ENCODE assay signal across 1 cellular context in the genomic region with DNA sequence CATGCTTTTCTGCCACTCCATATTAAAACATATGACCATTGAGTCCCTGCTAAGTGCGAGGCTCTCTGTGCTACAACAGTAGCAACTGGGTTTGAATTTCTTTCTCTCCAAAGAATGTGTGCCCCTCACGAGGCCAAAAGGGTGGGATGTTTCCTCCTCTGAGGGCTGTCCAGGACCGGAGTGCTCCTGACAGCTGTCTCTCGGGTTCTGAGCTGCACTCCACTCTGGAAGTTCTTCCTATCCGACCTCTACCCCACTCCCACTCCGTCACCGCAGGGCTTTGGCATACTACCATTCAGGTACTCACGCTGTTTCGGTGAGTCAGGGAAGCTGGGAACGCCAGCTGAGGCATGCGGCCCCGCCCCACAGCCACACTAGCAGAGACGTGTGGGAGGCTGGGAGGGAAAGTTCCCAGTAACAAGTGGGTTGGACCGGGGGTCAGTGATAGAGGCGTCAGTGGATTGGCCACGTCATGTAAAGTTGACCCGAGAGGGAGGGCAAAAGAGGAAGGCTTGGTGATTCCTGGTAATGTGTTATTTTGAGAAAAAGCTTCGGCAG.
TF ChIP-seq lines count a peak whose summit lies in the region.

No MANE protein-coding gene starts in this region.

TF ChIP-seq in K562, 482 proteins besides CTCF, POLR2A, EP300 and RAD21 (continued from another document and continues in another):
- TF ChIP-seq, protein P1, sequence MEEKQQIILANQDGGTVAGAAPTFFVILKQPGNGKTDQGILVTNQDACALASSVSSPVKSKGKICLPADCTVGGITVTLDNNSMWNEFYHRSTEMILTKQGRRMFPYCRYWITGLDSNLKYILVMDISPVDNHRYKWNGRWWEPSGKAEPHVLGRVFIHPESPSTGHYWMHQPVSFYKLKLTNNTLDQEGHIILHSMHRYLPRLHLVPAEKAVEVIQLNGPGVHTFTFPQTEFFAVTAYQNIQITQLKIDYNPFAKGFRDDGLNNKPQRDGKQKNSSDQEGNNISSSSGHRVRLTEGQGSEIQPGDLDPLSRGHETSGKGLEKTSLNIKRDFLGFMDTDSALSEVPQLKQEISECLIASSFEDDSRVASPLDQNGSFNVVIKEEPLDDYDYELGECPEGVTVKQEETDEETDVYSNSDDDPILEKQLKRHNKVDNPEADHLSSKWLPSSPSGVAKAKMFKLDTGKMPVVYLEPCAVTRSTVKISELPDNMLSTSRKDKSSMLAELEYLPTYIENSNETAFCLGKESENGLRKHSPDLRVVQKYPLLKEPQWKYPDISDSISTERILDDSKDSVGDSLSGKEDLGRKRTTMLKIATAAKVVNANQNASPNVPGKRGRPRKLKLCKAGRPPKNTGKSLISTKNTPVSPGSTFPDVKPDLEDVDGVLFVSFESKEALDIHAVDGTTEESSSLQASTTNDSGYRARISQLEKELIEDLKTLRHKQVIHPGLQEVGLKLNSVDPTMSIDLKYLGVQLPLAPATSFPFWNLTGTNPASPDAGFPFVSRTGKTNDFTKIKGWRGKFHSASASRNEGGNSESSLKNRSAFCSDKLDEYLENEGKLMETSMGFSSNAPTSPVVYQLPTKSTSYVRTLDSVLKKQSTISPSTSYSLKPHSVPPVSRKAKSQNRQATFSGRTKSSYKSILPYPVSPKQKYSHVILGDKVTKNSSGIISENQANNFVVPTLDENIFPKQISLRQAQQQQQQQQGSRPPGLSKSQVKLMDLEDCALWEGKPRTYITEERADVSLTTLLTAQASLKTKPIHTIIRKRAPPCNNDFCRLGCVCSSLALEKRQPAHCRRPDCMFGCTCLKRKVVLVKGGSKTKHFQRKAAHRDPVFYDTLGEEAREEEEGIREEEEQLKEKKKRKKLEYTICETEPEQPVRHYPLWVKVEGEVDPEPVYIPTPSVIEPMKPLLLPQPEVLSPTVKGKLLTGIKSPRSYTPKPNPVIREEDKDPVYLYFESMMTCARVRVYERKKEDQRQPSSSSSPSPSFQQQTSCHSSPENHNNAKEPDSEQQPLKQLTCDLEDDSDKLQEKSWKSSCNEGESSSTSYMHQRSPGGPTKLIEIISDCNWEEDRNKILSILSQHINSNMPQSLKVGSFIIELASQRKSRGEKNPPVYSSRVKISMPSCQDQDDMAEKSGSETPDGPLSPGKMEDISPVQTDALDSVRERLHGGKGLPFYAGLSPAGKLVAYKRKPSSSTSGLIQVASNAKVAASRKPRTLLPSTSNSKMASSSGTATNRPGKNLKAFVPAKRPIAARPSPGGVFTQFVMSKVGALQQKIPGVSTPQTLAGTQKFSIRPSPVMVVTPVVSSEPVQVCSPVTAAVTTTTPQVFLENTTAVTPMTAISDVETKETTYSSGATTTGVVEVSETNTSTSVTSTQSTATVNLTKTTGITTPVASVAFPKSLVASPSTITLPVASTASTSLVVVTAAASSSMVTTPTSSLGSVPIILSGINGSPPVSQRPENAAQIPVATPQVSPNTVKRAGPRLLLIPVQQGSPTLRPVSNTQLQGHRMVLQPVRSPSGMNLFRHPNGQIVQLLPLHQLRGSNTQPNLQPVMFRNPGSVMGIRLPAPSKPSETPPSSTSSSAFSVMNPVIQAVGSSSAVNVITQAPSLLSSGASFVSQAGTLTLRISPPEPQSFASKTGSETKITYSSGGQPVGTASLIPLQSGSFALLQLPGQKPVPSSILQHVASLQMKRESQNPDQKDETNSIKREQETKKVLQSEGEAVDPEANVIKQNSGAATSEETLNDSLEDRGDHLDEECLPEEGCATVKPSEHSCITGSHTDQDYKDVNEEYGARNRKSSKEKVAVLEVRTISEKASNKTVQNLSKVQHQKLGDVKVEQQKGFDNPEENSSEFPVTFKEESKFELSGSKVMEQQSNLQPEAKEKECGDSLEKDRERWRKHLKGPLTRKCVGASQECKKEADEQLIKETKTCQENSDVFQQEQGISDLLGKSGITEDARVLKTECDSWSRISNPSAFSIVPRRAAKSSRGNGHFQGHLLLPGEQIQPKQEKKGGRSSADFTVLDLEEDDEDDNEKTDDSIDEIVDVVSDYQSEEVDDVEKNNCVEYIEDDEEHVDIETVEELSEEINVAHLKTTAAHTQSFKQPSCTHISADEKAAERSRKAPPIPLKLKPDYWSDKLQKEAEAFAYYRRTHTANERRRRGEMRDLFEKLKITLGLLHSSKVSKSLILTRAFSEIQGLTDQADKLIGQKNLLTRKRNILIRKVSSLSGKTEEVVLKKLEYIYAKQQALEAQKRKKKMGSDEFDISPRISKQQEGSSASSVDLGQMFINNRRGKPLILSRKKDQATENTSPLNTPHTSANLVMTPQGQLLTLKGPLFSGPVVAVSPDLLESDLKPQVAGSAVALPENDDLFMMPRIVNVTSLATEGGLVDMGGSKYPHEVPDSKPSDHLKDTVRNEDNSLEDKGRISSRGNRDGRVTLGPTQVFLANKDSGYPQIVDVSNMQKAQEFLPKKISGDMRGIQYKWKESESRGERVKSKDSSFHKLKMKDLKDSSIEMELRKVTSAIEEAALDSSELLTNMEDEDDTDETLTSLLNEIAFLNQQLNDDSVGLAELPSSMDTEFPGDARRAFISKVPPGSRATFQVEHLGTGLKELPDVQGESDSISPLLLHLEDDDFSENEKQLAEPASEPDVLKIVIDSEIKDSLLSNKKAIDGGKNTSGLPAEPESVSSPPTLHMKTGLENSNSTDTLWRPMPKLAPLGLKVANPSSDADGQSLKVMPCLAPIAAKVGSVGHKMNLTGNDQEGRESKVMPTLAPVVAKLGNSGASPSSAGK (IDR thresholded peaks at IDR 0.05): peak; percentile 57
- TF ChIP-seq ATF7 (IDR thresholded peaks at IDR 0.05) (no peak; the same call in 1 of the 2 replicates), KAT8 (IDR thresholded peaks at IDR 0.05; ENCODE audit: low read depth) (no peak), BRD9 (IDR thresholded peaks at IDR 0.05; ENCODE audit: low read depth, partially characterized antibody) (no peak), ASH1L (IDR thresholded peaks at IDR 0.05; ENCODE audit: borderline replicate concordance, low read depth, partially characterized antibody) (no peak), SRSF3 (IDR thresholded peaks at IDR 0.05; ENCODE audit: insufficient read depth, low read length) (no peak), RFX1 (IDR thresholded peaks at IDR 0.05) (no peak), TFAM (CRISPR knock-in tag; conservative IDR thresholded peaks at IDR 0.05) (no peak), SRF (CRISPR knock-in tag; IDR thresholded peaks at IDR 0.05) (no peak), TBL1XR1 (IDR thresholded peaks at IDR 0.05; ENCODE audit: low read length in 2 of 2) (peak in 1 of 2 experiments; percentile 28; a peak in 1 of 4 replicates), WHSC1 (IDR thresholded peaks at IDR 0.05; ENCODE audit: low read length) (no peak), HSF4 (CRISPR knock-in tag; IDR thresholded peaks at IDR 0.05; ENCODE audit: borderline replicate concordance) (no peak), PHB (CRISPR knock-in tag; IDR thresholded peaks at IDR 0.05) (no peak), NFRKB (IDR thresholded peaks at IDR 0.05; ENCODE audit: low read depth) (no peak), ZNF280B (CRISPR knock-in tag; IDR thresholded peaks at IDR 0.05) (no peak), MEF2D (tag; conservative IDR thresholded peaks at IDR 0.05; ENCODE audit: low read depth) (no peak), SMARCA4 (IDR thresholded peaks at IDR 0.05) (peak; percentile 62; the same call in 1 of the 2 replicates), MTA1 (IDR thresholded peaks at IDR 0.05; ENCODE audit: borderline replicate concordance) (peak; percentile 87), HLTF (IDR thresholded peaks at IDR 0.05) (no peak), PPARD (CRISPR knock-in tag; IDR thresholded peaks at IDR 0.05) (no peak), TAF1 (IDR thresholded peaks at IDR 0.05; ENCODE audit: control insufficient read depth, extremely low read depth, insufficient read depth, low read length, severe bottlenecking) (no peak), HDAC1 (IDR thresholded peaks at IDR 0.05) (peak in 1 of 2 experiments; percentile 87; a peak in 2 of 4 replicates), BDP1 (IDR thresholded peaks at IDR 0.05; ENCODE audit: insufficient read depth, insufficient read length) (no peak), RHOXF2B (CRISPR knock-in tag; conservative IDR thresholded peaks at IDR 0.05) (no peak), ZBTB11 (CRISPR knock-in tag; IDR thresholded peaks at IDR 0.05) (no peak), LEF1 (IDR thresholded peaks at IDR 0.05) (no peak), ZBTB8A (IDR thresholded peaks at IDR 0.05; ENCODE audit: partially characterized antibody) (no peak), SMARCA5 (IDR thresholded peaks at IDR 0.05) (no peak), NR2F6 (CRISPR knock-in tag; IDR thresholded peaks at IDR 0.05) (no peak), CBX5 (IDR thresholded peaks at IDR 0.05; ENCODE audit: borderline replicate concordance, low read depth) (no peak), EGR1 (conservative IDR thresholded peaks at IDR 0.05) (peak; percentile 76), ZNF444 (CRISPR knock-in tag; IDR thresholded peaks at IDR 0.05) (no peak), ELF2 (CRISPR knock-in tag; IDR thresholded peaks at IDR 0.05) (no peak), TBP (optimal IDR thresholded peaks at IDR 0.05; ENCODE audit: low read depth, low read length) (peak; percentile 18)
- TF ChIP-seq, protein P2, sequence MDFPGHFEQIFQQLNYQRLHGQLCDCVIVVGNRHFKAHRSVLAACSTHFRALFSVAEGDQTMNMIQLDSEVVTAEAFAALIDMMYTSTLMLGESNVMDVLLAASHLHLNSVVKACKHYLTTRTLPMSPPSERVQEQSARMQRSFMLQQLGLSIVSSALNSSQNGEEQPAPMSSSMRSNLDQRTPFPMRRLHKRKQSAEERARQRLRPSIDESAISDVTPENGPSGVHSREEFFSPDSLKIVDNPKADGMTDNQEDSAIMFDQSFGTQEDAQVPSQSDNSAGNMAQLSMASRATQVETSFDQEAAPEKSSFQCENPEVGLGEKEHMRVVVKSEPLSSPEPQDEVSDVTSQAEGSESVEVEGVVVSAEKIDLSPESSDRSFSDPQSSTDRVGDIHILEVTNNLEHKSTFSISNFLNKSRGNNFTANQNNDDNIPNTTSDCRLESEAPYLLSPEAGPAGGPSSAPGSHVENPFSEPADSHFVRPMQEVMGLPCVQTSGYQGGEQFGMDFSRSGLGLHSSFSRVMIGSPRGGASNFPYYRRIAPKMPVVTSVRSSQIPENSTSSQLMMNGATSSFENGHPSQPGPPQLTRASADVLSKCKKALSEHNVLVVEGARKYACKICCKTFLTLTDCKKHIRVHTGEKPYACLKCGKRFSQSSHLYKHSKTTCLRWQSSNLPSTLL (IDR thresholded peaks at IDR 0.05): no peak
- TF ChIP-seq, protein P3, sequence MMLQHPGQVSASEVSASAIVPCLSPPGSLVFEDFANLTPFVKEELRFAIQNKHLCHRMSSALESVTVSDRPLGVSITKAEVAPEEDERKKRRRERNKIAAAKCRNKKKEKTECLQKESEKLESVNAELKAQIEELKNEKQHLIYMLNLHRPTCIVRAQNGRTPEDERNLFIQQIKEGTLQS (IDR thresholded peaks at IDR 0.05): peak; percentile 55; the same call in 1 of the 2 replicates
- TF ChIP-seq, protein P3 (CRISPR knock-in tag; conservative IDR thresholded peaks at IDR 0.05): 0 out of 2 replicates have a peak, but pooled peaks have one; percentile 35
- TF ChIP-seq, protein P4, sequence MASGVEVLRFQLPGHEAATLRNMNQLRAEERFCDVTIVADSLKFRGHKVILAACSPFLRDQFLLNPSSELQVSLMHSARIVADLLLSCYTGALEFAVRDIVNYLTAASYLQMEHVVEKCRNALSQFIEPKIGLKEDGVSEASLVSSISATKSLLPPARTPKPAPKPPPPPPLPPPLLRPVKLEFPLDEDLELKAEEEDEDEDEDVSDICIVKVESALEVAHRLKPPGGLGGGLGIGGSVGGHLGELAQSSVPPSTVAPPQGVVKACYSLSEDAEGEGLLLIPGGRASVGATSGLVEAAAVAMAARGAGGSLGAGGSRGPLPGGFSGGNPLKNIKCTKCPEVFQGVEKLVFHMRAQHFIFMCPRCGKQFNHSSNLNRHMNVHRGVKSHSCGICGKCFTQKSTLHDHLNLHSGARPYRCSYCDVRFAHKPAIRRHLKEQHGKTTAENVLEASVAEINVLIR (CRISPR knock-in tag; IDR thresholded peaks at IDR 0.05): no peak; the same call in 1 of the 2 replicates
- TF ChIP-seq, protein P5, sequence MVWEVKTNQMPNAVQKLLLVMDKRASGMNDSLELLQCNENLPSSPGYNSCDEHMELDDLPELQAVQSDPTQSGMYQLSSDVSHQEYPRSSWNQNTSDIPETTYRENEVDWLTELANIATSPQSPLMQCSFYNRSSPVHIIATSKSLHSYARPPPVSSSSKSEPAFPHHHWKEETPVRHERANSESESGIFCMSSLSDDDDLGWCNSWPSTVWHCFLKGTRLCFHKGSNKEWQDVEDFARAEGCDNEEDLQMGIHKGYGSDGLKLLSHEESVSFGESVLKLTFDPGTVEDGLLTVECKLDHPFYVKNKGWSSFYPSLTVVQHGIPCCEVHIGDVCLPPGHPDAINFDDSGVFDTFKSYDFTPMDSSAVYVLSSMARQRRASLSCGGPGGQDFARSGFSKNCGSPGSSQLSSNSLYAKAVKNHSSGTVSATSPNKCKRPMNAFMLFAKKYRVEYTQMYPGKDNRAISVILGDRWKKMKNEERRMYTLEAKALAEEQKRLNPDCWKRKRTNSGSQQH (CRISPR knock-in tag; IDR thresholded peaks at IDR 0.05): no peak
